Comparison of ENCODE assay signal across 10 cellular contexts in genomic region chr3:45592405-45592804, GRCh38. TPM values are rescaled to one million over a fixed set of nuclear protein-coding genes. Genes with fewer than 3 reads are reported as not detected.
A peak's percentile ranks its signal among the peaks of the same experiment; 100 is the strongest.
DNase-seq lines count a peak whose midpoint lies in the region; ATAC-seq, FAIRE-seq and TF ChIP-seq lines count a peak whose summit lies in the region.
"Had no signal": no experiment of that assay in that cellular context is flagged by ENCODE, and none has a peak within 500 bp of the region (broad histone marks: within the 10 kb centered on the region; RNA-seq: fewer than 3 reads in every experiment).

No MANE protein-coding gene starts in this region.

- no TSS peak for BruUV-seq in HCT116 (replicated peaks; lab: Mats Ljungman, UMichigan)
- no TSS peak for BruUV-seq in K562 (replicated peaks; lab: Mats Ljungman, UMichigan)

- H3K27me3 ChIP-seq in CD4-positive, alpha-beta T cell (ENCODE audit: control insufficient read depth, insufficient read depth, low read length), result no peaks in the 10 kb centered on the region
- no peaks in the 10 kb centered on the region for H3K27me3 ChIP-seq in HCT116 (ENCODE audit: insufficient read depth, low read length)
- H3K27me3 ChIP-seq in K562 (ENCODE audit: control insufficient read depth in 2 of 2, insufficient read depth in 2 of 2, low read length in 2 of 2), result peaks cover 4 to 18% of the 10 kb centered on the region in 2 experiments; a peak in 3 of 5 replicates
- H3K27me3 ChIP-seq in vagina, result no peaks in the 10 kb centered on the region
- H3K27me3 ChIP-seq in brain microvascular endothelial cell (replicated peaks), result no peaks in the 10 kb centered on the region
- H3K27me3 ChIP-seq: thyroid gland had no signal

- no peak for TF ChIP-seq EP300 in K562 (IDR thresholded peaks at IDR 0.05; ENCODE audit: low read length)

- TF ChIP-seq POLR2A in HCT116 (IDR thresholded peaks at IDR 0.05; ENCODE audit: borderline replicate concordance, extremely low read depth, insufficient read depth, insufficient read length) (no peak), K562 (conservative IDR thresholded peaks at IDR 0.05) (no peak), vagina (IDR thresholded peaks at IDR 0.05) (no peak)

- H3K4me1 Mint-ChIP-seq in CD4-positive, alpha-beta T cell (ENCODE audit: low read depth), result peaks cover 44% of the 10 kb centered on the region
- peaks cover 44% of the 10 kb centered on the region for H3K4me1 Mint-ChIP-seq in nephron

- 55% methylated on average over 5 of the region's 5 CpGs for WGBS in K562 (ENCODE audit: insufficient coverage, low coverage, missing lambda C conversion rate)

- no peak overlapping the region for H3K27ac ChIP-seq in CD4-positive, alpha-beta T cell (ENCODE audit: low read depth, low read length)
- H3K27ac ChIP-seq in HCT116 (ENCODE audit: low read depth, low read length) (0 out of 2 replicates have a peak overlapping the region, but pooled peaks have one; percentile 94), K562 (ENCODE audit: extremely low read depth, low read depth, low read length) (no peak overlapping the region), vagina (no peak overlapping the region), brain microvascular endothelial cell (no peak overlapping the region)

- peak overlapping the region; percentile 94 for H3K4me3 Mint-ChIP-seq in CD4-positive, alpha-beta T cell
- no peak overlapping the region for H3K4me3 Mint-ChIP-seq in nephron

- H3K9me3 ChIP-seq in CD4-positive, alpha-beta T cell (ENCODE audit: control insufficient read depth, low read length), result no peaks in the 10 kb centered on the region
- H3K9me3 ChIP-seq in HCT116 (ENCODE audit: control insufficient read depth in 1 of 2, insufficient read depth in 1 of 2, low read depth in 1 of 2, low read length in 2 of 2), result no peaks in the 10 kb centered on the region; a peak in 1 of 4 replicates
- H3K9me3 ChIP-seq in K562 (replicated peaks; ENCODE audit: control insufficient read depth, insufficient read depth, low read depth, low read length), result 0 out of 2 replicates have a peak, but pooled peaks cover 3% of the 10 kb centered on the region
- H3K9me3 ChIP-seq in vagina, result no peaks in the 10 kb centered on the region
- H3K9me3 ChIP-seq: thyroid gland had no signal

- H3K4me1 ChIP-seq in HCT116 (ENCODE audit: control insufficient read depth in 1 of 2, insufficient read depth in 2 of 2, low read length in 2 of 2) (peaks cover 12 to 38% of the 10 kb centered on the region in 2 experiments), K562 (replicated peaks in 1 of 2; ENCODE audit: control insufficient read depth in 2 of 2, insufficient read depth in 2 of 2, low read length in 2 of 2) (peaks cover 31 to 51% of the 10 kb centered on the region in 2 experiments; a peak in 4 of 5 replicates), vagina (peaks cover 37% of the 10 kb centered on the region)

- H3K36me3 ChIP-seq in HCT116 (ENCODE audit: control insufficient read depth in 1 of 2, insufficient read depth in 2 of 2, low read length in 2 of 2) (0 out of 4 replicates have a peak, but pooled peaks cover 0 to 3% of the 10 kb centered on the region in 2 experiments), K562 (ENCODE audit: control insufficient read depth, insufficient read depth, low read length) (peaks cover 3% of the 10 kb centered on the region; the same call in 1 of the 3 replicates), vagina (no peaks in the 10 kb centered on the region), brain microvascular endothelial cell (replicated peaks) (no peaks in the 10 kb centered on the region)
- H3K36me3 ChIP-seq: thyroid gland had no signal

- peak overlapping the region; percentile 89 for H3K27ac Mint-ChIP-seq in CD4-positive, alpha-beta T cell
- H3K27ac Mint-ChIP-seq in nephron, result peak overlapping the region in 2 of 3 experiments; percentile 83 to 87

- intact Hi-C loops in CD4-positive, alpha-beta T cell (cut with DNase I, micrococcal nuclease), result loop anchor here in 1 of 2 experiments (2.0 to 5.0 kb wide), 2 partner anchors 72 to 555 kb away; no protein-coding TSS in a partner anchor
- intact Hi-C loops in HCT116 (cut with micrococcal nuclease) (loop anchor here (2.0 kb wide), 2 partner anchors 64 to 240 kb away; no protein-coding TSS in a partner anchor), K562 (cut with micrococcal nuclease) (loop anchor here (2.0 to 5.0 kb wide), 3 partner anchors 46 to 80 kb away; no protein-coding TSS in a partner anchor), vagina (cut with DNase I) (loop anchor here (2.0 kb wide), 1 partner anchor 64 kb away; no protein-coding TSS in a partner anchor)

- peaks cover 35% of the 10 kb centered on the region for H3K79me2 ChIP-seq in HCT116 (ENCODE audit: insufficient read depth, low read length)
- H3K79me2 ChIP-seq in K562 (ENCODE audit: control insufficient read depth, insufficient read depth, low read length), result peaks cover 33% of the 10 kb centered on the region

- RAD21 ChIA-PET in HCT116 (lab: Charles Lee; ENCODE audit: low non-redundant PET in 1 of 2, low total read pairs in 2 of 2, uncharacterized antibody in 2 of 2, unreplicated experiment in 2 of 2), result no interaction called here

- H3K4me3 ChIP-seq in HCT116 (replicated peaks in 1 of 2; ENCODE audit: low read depth in 1 of 2, low read length in 2 of 2), result no peak overlapping the region
- no peak overlapping the region for H3K4me3 ChIP-seq in K562
- no peak overlapping the region for H3K4me3 ChIP-seq in vagina
- H3K4me3 ChIP-seq in brain microvascular endothelial cell (ENCODE audit: low read depth, low read length), result no peak overlapping the region

- H3K27me3 Mint-ChIP-seq in CD4-positive, alpha-beta T cell, result no peaks in the 10 kb centered on the region
- H3K27me3 Mint-ChIP-seq in nephron (ENCODE audit: low read depth), result peaks cover 3% of the 10 kb centered on the region

- in situ Hi-C loops in K562 (cut with MboI) (no loop called here), brain microvascular endothelial cell (cut with HindIII; ENCODE audit: low pct_ligation_motif_present, low sequenced_read_pairs) (no loop called here)

- H3K9me2 ChIP-seq in HCT116 (ENCODE audit: insufficient read depth), result no peaks in the 10 kb centered on the region

- TF ChIP-seq CTCF in CD4-positive, alpha-beta T cell (IDR thresholded peaks at IDR 0.05), result no peak
- TF ChIP-seq CTCF in HCT116 (IDR thresholded peaks at IDR 0.05 in 2 of 3, conservative IDR thresholded peaks at IDR 0.05 in 1 of 3; ENCODE audit: borderline replicate concordance in 1 of 3, insufficient read depth in 1 of 3, low read depth in 2 of 3, low read length in 2 of 3), result no peak
- no peak for TF ChIP-seq CTCF in K562 (IDR thresholded peaks at IDR 0.05 in 2 of 3, conservative IDR thresholded peaks at IDR 0.05 in 1 of 3; ENCODE audit: insufficient read depth in 2 of 3, low read depth in 1 of 3, low read length in 3 of 3)
- TF ChIP-seq CTCF in nephron (IDR thresholded peaks at IDR 0.05; ENCODE audit: unreplicated experiment in 3 of 3), result no peak
- TF ChIP-seq CTCF in vagina (IDR thresholded peaks at IDR 0.05), result no peak
- no peak for TF ChIP-seq CTCF in brain microvascular endothelial cell (IDR thresholded peaks at IDR 0.05; ENCODE audit: low read depth, low read length, missing control alignments)

- no peaks in the 10 kb centered on the region for H4K20me1 ChIP-seq in HCT116 (ENCODE audit: insufficient read depth)
- H4K20me1 ChIP-seq in K562 (replicated peaks; ENCODE audit: control insufficient read depth, insufficient read depth, low read length), result no peaks in the 10 kb centered on the region; the same call in 1 of the 2 replicates

- H3K4me2 ChIP-seq in HCT116 (ENCODE audit: low read length), result no peak overlapping the region
- H3K4me2 ChIP-seq in K562 (ENCODE audit: insufficient read depth, low read length), result no peak overlapping the region

- no peak overlapping the region for H2AFZ ChIP-seq in HCT116 (ENCODE audit: low read depth, low read length, poor library complexity, severe bottlenecking)
- H2AFZ ChIP-seq in K562 (ENCODE audit: low read depth, low read length), result 0 out of 2 replicates have a peak overlapping the region, but pooled peaks have one; percentile 98

- no peak for ATAC-seq in CD4-positive, alpha-beta T cell (ENCODE audit: poor library complexity)
- ATAC-seq in HCT116 (no peak), K562 (no peak)

- no peak for DNase-seq in CD4-positive, alpha-beta T cell
- DNase-seq in HCT116 (ENCODE audit: low read depth, low spot score) (no peak), K562 (ENCODE audit: extremely low read depth in 1 of 4, low spot score in 3 of 4) (no peak), vagina (ENCODE audit: extremely low spot score in 2 of 2) (no peak), NCI-H524 treated with DMSO at 0.1 percent for 48 hours (lab: John Stamatoyannopoulos, UW) (no peak), brain microvascular endothelial cell (no peak)
- no peak for DNase-seq in activated CD8-positive, alpha-beta memory T cell treated with anti-CD3 and anti-CD28 coated beads, Interleukin-2, amount 50 U/mL, for 4 hours

- POLR2A ChIA-PET in CD4-positive, alpha-beta T cell (lab: Charles Lee), result interaction anchor here (1.4 kb wide), 1 partner anchor 97 kb away, joined by 8 read pairs; the partner anchor contains the start of gene SACM1L
- POLR2A ChIA-PET in HCT116 (lab: Charles Lee) (no interaction called here), K562 (lab: Yijun Ruan, JAX) (interaction anchor here (0.7 to 1.9 kb wide), 3 partner anchors 9 to 140 kb away, joined by 3 to 4 read pairs (median 3); no protein-coding TSS in a partner anchor)

- FAIRE-seq in K562 (lab: Jason Lieb, UNC), result no peak
- FAIRE-seq: keratinocyte had no signal

- H3K9me3 Mint-ChIP-seq in CD4-positive, alpha-beta T cell, result no peaks in the 10 kb centered on the region
- no peaks in the 10 kb centered on the region for H3K9me3 Mint-ChIP-seq in nephron

- no peaks in the 10 kb centered on the region for H3K36me3 Mint-ChIP-seq in CD4-positive, alpha-beta T cell (ENCODE audit: low read depth)
- peaks cover 3% of the 10 kb centered on the region for H3K36me3 Mint-ChIP-seq in nephron (ENCODE audit: low read depth)

- H3K9ac ChIP-seq in HCT116 (ENCODE audit: low read length) (no peak overlapping the region), K562 (ENCODE audit: insufficient read depth in 1 of 2, low read depth in 2 of 2, low read length in 2 of 2) (no peak overlapping the region)

- CTCF ChIA-PET in CD4-positive, alpha-beta T cell (lab: Charles Lee), result interaction anchor here (1.7 kb wide), 1 partner anchor 64 kb away, joined by 5 read pairs; no protein-coding TSS in a partner anchor
- CTCF ChIA-PET in HCT116 (lab: Charles Lee), result no interaction called here
- CTCF ChIA-PET in K562 (lab: Yijun Ruan, JAX; ENCODE audit: low intra/inter-chr PET ratio), result interaction anchor here (0.6 to 1.5 kb wide), 3 partner anchors 64 to 81 kb away, joined by 4 to 8 read pairs (median 4); no protein-coding TSS in a partner anchor

- TF ChIP-seq RAD21 in HCT116 (IDR thresholded peaks at IDR 0.05; ENCODE audit: low read depth) (no peak), K562 (CRISPR knock-in tag; conservative IDR thresholded peaks at IDR 0.05 in 1 of 2, IDR thresholded peaks at IDR 0.05 in 1 of 2) (no peak)

- H3K9me1 ChIP-seq in K562 (ENCODE audit: control insufficient read depth, insufficient read depth, low read length), result no peaks in the 10 kb centered on the region

RNA-seq across cellular contexts. Expression of gene LIMD1, which starts 2.1 kb away (rescaled TPM):
- total RNA-seq in CD4-positive, alpha-beta T cell, result 10 to 100 TPM; 13.6 to 14.8 TPM
- total RNA-seq in HCT116 (2021; ENCODE audit: unreplicated experiment), result 40.8 TPM
- polyA plus RNA-seq in HCT116 (2012), result 18.7 and 23.4 TPM in 2 replicates
- total RNA-seq in K562 (2011; cell fraction: chromatin; rRNA removed; ENCODE audit: low replicate concordance), result 68.0 and 142 TPM in 2 replicates
- 68.2 and 70.8 TPM in 2 replicates for total RNA-seq in K562 (2011; cell fraction: nucleolus; rRNA removed)
- total RNA-seq in K562 (2011; cell fraction: nucleoplasm; rRNA removed), result 73.4 and 82.1 TPM in 2 replicates
- 12.4 and 19.0 TPM in 2 replicates for total RNA-seq in K562 (2014; rRNA removed)
- 12.9 and 15.4 TPM in 2 replicates for total RNA-seq in K562 (2014; rRNA removed; fragmentation: Illumina TruSeq; extraction: Trizol)
- total RNA-seq in K562 (2015; rRNA removed; fragmentation: Illumina TruSeq; extraction: Trizol), result 15.8 and 17.7 TPM in 2 replicates
- 31.2 and 34.5 TPM in 2 replicates for total RNA-seq in K562 (2021)
- 21.2 and 25.8 TPM in 2 replicates for polyA plus RNA-seq in K562 (2011; rRNA removed)
- polyA plus RNA-seq in K562 (2011; cell fraction: cytosol; rRNA removed), result 17.5 and 23.9 TPM in 2 replicates
- 64.7 and 116 TPM in 2 replicates for polyA plus RNA-seq in K562 (2011; cell fraction: nucleus; rRNA removed)
- polyA plus RNA-seq in K562 (2012), result 16.4 and 17.1 TPM in 2 replicates
- polyA plus RNA-seq in K562 (2014; fragmentation: Illumina TruSeq; extraction: Trizol), result 15.7 and 16.9 TPM in 2 replicates
- 1 to 10 TPM; 1.3 to 1.4 TPM for polyA plus RNA-seq in K562 (2014; fragmentation: Nextera tagmentation; extraction: Ambion mirVana)
- 15.6 and 17.5 TPM in 2 replicates for polyA plus RNA-seq in K562 (2014; rRNA removed)
- polyA minus RNA-seq in K562 (2011; rRNA and poly(A)+ RNA removed), result 20.8 and 31.8 TPM in 2 replicates
- 22.5 and 23.9 TPM in 2 replicates for polyA minus RNA-seq in K562 (2011; cell fraction: cytosol; rRNA and poly(A)+ RNA removed)
- 27.7 and 31.9 TPM in 2 replicates for polyA minus RNA-seq in K562 (2011; cell fraction: nucleus; rRNA and poly(A)+ RNA removed)
- 16.2 TPM for total RNA-seq in vagina
